ENCODE assay signal across 1 cellular context in the genomic region with DNA sequence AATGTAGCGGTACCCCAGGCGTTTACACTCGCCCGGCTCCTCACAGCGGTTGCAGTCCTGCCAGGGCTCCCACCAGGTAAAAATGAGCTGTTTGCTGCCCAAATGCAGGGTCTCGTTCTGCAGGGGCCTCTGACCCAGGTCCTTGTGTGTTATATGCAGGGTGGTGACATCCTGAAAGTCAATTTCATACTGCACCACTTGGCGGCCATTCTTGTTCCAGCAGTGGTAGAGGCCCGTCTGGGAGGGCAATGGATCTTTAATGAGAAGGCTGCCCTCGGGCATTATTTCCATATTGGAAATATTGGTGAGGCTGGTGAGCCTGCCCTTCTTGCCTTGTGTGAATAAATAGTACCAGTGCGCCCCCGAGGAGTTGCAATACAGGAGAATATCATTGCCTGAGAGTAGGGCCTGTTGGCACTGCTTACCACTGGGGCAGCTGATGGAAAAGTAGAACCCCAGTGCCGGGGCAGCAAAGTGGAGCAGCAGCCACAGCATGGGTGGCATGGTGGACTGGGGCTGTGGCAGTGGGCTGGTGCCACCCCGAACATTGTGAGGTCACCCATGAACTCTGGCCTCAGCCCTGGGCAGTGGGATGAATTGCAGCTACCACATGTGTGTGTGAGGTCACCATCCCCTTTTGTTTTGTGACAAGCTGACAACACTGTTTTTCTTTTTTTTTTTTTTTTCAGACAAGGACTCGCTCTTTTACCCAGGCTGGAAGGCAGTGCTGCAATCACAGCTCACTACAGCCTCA.
TF ChIP-seq lines count a peak whose summit lies in the region.

Gene FAM187B, minus strand, starts transcription at position 563 of the 754 bp plus-strand sequence. Its CDS starts 59 bp downstream, at position 504.

TF ChIP-seq in K562, 482 proteins besides CTCF, POLR2A, EP300 and RAD21 (continued from another document):
- TF ChIP-seq RCOR1 (IDR thresholded peaks at IDR 0.05; ENCODE audit: borderline replicate concordance in 1 of 2, low read depth in 2 of 2, low read length in 2 of 2) = no peak
- TF ChIP-seq THAP12 (CRISPR knock-in tag; IDR thresholded peaks at IDR 0.05) = no peak
- TF ChIP-seq ZNF174 (CRISPR knock-in tag; IDR thresholded peaks at IDR 0.05) = no peak
- TF ChIP-seq NR3C1 (CRISPR knock-in tag; IDR thresholded peaks at IDR 0.05) = no peak
- TF ChIP-seq ZNF318 (IDR thresholded peaks at IDR 0.05; ENCODE audit: borderline replicate concordance in 1 of 2, low read depth in 1 of 2) = no peak
- TF ChIP-seq, protein P1, sequence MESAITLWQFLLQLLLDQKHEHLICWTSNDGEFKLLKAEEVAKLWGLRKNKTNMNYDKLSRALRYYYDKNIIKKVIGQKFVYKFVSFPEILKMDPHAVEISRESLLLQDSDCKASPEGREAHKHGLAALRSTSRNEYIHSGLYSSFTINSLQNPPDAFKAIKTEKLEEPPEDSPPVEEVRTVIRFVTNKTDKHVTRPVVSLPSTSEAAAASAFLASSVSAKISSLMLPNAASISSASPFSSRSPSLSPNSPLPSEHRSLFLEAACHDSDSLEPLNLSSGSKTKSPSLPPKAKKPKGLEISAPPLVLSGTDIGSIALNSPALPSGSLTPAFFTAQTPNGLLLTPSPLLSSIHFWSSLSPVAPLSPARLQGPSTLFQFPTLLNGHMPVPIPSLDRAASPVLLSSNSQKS (CRISPR knock-in tag; IDR thresholded peaks at IDR 0.05) = no peak
- 0 out of 2 replicates have a peak, but pooled peaks have one; percentile 15 for TF ChIP-seq ZNF384 (IDR thresholded peaks at IDR 0.05; ENCODE audit: low read depth, low read length)
- no peak for TF ChIP-seq CBX2 (IDR thresholded peaks at IDR 0.05; ENCODE audit: insufficient read depth, low read length, poor library complexity, severe bottlenecking)
- TF ChIP-seq TBL1XR1 (IDR thresholded peaks at IDR 0.05; ENCODE audit: low read length in 2 of 2) = no peak
- TF ChIP-seq, protein P2, sequence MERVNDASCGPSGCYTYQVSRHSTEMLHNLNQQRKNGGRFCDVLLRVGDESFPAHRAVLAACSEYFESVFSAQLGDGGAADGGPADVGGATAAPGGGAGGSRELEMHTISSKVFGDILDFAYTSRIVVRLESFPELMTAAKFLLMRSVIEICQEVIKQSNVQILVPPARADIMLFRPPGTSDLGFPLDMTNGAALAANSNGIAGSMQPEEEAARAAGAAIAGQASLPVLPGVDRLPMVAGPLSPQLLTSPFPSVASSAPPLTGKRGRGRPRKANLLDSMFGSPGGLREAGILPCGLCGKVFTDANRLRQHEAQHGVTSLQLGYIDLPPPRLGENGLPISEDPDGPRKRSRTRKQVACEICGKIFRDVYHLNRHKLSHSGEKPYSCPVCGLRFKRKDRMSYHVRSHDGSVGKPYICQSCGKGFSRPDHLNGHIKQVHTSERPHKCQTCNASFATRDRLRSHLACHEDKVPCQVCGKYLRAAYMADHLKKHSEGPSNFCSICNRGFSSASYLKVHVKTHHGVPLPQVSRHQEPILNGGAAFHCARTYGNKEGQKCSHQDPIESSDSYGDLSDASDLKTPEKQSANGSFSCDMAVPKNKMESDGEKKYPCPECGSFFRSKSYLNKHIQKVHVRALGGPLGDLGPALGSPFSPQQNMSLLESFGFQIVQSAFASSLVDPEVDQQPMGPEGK (CRISPR knock-in tag; IDR thresholded peaks at IDR 0.05; ENCODE audit: borderline replicate concordance) = no peak
